Comparison of ENCODE assay signal across 9 cellular contexts in the genomic region with DNA sequence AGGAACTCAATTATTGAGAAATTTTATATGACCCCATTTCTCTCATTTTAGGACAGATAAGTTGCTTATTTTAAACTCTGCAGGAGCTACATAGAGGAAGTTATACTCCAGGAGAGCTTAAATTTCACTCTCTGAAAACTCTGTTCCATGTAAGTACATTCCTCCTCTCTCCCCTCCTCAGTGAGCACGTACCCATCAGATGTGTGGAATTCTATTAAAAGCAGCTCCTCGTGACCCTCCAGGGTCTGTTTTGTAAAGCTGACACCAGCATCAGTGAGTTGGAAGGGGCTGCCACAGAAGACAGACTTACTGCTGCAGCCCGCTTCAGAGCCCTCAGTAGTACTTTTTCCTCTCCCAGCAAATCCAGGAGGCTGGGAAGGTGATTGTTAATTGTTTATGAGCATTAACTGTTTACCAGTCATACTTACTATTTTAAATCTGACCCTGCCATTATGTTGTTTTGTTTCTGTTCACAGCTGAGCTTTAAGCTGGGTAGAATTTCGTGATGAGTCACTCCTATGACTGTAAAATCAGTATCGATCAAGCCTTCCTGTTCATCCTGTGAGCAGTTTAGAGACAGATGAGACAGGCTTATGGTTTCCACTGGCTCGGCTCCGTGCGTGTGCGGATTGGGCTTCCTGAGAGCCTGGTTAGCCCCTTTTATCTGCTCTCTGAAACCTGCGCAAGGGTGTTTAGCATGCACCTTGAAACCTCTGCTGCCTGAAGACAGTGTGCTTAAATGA. TPM values are rescaled to one million over a fixed set of nuclear protein-coding genes. Genes with fewer than 3 reads are reported as not detected.
DNase-seq lines count a peak whose midpoint lies in the region; ATAC-seq, FAIRE-seq and TF ChIP-seq lines count a peak whose summit lies in the region.
"Had no signal": no experiment of that assay in that cellular context is flagged by ENCODE, and none has a peak within 500 bp of the region (broad histone marks: within the 10 kb centered on the region; RNA-seq: fewer than 3 reads in every experiment).

No MANE protein-coding gene starts in this region.

- H4K20me1 ChIP-seq in keratinocyte (ENCODE audit: control insufficient read depth, extremely low read depth, insufficient read depth, low read length) = peaks cover 7% of the 10 kb centered on the region

- DNase-seq in AG08396 (ENCODE audit: low spot score) (peak; percentile 44), keratinocyte (ENCODE audit: low read depth, low spot score) (peak; percentile 61), BE2C (no peak), iPS-NIHi11 (ENCODE audit: low spot score) (no peak), NCI-H2227 treated with DMSO at 0.1 percent for 48 hours (lab: John Stamatoyannopoulos, UW) (no peak), nucleus accumbens (lab: John Stamatoyannopoulos, UW) (no peak)
- peak; percentile 63 to 72 for DNase-seq in activated T-cell treated with anti-CD3 and anti-CD28 coated beads, Interleukin-2, amount 50 U/mL, for 48 hours

- H3K4me2 ChIP-seq in keratinocyte (ENCODE audit: control insufficient read depth, extremely low read depth, insufficient read depth, low read depth, low read length) = peak overlapping the region; percentile 76

- peaks cover 95% of the 10 kb centered on the region for H3K79me2 ChIP-seq in keratinocyte (ENCODE audit: control insufficient read depth, insufficient read depth, low read length)

- H3K27ac ChIP-seq in keratinocyte (ENCODE audit: control insufficient read depth, insufficient read depth, low read length) = peak overlapping the region; percentile 95

- H3K36me3 ChIP-seq in keratinocyte (ENCODE audit: control insufficient read depth in 2 of 2, extremely low read depth in 1 of 2, insufficient read depth in 2 of 2, low read length in 2 of 2) (peaks cover 0 to 4% of the 10 kb centered on the region in 2 experiments), BE2C (peaks cover 24% of the 10 kb centered on the region)

- H2AFZ ChIP-seq in keratinocyte (ENCODE audit: control insufficient read depth, low read length) = no peak overlapping the region

- peaks cover 12% of the 10 kb centered on the region for H3K9me1 ChIP-seq in keratinocyte (ENCODE audit: control insufficient read depth, extremely low read depth, insufficient read depth, low read length)

- dilution Hi-C loops in keratinocyte (cut with MboI; ENCODE audit: extremely low pct_ligation_motif_present, low sequenced_read_pairs) = no loop called here

- peak; percentile 88 for ATAC-seq in HG03439 (IDR thresholded peaks at IDR 0.05; ENCODE audit: unreplicated experiment)

- H3K4me1 ChIP-seq in keratinocyte (ENCODE audit: control insufficient read depth, extremely low read depth, insufficient read depth, low read length) = peaks cover 38% of the 10 kb centered on the region
- peaks cover 41% of the 10 kb centered on the region for H3K4me1 ChIP-seq in BE2C

- H3K9ac ChIP-seq in keratinocyte (ENCODE audit: control insufficient read depth, extremely low read depth, insufficient read depth, low read length) = peak overlapping the region; percentile 77

- peak; percentile 60 for FAIRE-seq in keratinocyte (lab: Jason Lieb, UNC)

- no peak for TF ChIP-seq CTCF in keratinocyte (optimal IDR thresholded peaks at IDR 0.05 in 1 of 3, IDR thresholded peaks at IDR 0.05 in 1 of 3, conservative IDR thresholded peaks at IDR 0.05 in 1 of 3; ENCODE audit: extremely low read depth in 1 of 3, insufficient read depth in 2 of 3, low read length in 3 of 3)
- TF ChIP-seq CTCF in BE2C (IDR thresholded peaks at IDR 0.05; ENCODE audit: low read depth, low read length) = no peak

- no peaks in the 10 kb centered on the region for H3K9me3 ChIP-seq in keratinocyte (ENCODE audit: control insufficient read depth, low read depth, low read length)
- no peaks in the 10 kb centered on the region for H3K9me3 ChIP-seq in BE2C

- H3K27me3 ChIP-seq in keratinocyte (ENCODE audit: control insufficient read depth, extremely low read depth, insufficient read depth, low read length) = no peaks in the 10 kb centered on the region
- H3K27me3 ChIP-seq in BE2C = no peaks in the 10 kb centered on the region

- H3K4me3 ChIP-seq in keratinocyte (ENCODE audit: control insufficient read depth in 2 of 3, extremely low read depth in 1 of 3, insufficient read depth in 2 of 3, low read depth in 1 of 3, low read length in 3 of 3) (peak overlapping the region in 2 of 3 experiments; percentile 32 to 43), BE2C (ENCODE audit: low read depth, low read length) (no peak overlapping the region)
- H3K4me3 ChIP-seq: skin epidermis had no signal

RNA-seq across cellular contexts. Expression of gene IGF1R, which starts 20.4 kb away (rescaled TPM):
- 13.3 to 30.0 TPM (median 14.5 TPM) in 3 replicates for polyA plus RNA-seq in keratinocyte
- 11.4 TPM for polyA plus RNA-seq in keratinocyte (2011; ENCODE audit: low read depth)
- polyA plus RNA-seq in keratinocyte (2011; cell fraction: cytosol; rRNA removed) = 11.8 and 16.3 TPM in 2 replicates
- polyA plus RNA-seq in keratinocyte (2011; cell fraction: nucleus; rRNA removed) = 128 and 154 TPM in 2 replicates
- 16.4 and 36.9 TPM in 2 replicates for polyA plus RNA-seq in keratinocyte (2012; ENCODE audit: low replicate concordance)
- polyA minus RNA-seq in keratinocyte = 90.6 to 247 TPM (median 137 TPM) in 3 replicates
- 58.3 TPM for polyA minus RNA-seq in keratinocyte (2011; cell fraction: cytosol; rRNA and poly(A)+ RNA removed)
- polyA minus RNA-seq in keratinocyte (2011; cell fraction: nucleus; rRNA and poly(A)+ RNA removed) = 247 and 446 TPM in 2 replicates
- 42.3 TPM for polyA plus RNA-seq in BE2C (2012; ENCODE audit: insufficient read depth, insufficient read length, low read depth)

Comparison
In these comparisons a context has a peak if more than half of its experiments do, and no peak if none do; other contexts are left out.
1. DNase-seq: peak in AG08396 (single experiment), activated T-cell treated with anti-CD3 and anti-CD28 coated beads, Interleukin-2, amount 50 U/mL, for 48 hours (2 of 2) and keratinocyte (single experiment); none in BE2C (single experiment), iPS-NIHi11 (single experiment), NCI-H2227 treated with DMSO at 0.1 percent for 48 hours (single experiment) and nucleus accumbens (0 of 56).